18 cellular contexts compared by ENCODE assay signal in the genomic region with DNA sequence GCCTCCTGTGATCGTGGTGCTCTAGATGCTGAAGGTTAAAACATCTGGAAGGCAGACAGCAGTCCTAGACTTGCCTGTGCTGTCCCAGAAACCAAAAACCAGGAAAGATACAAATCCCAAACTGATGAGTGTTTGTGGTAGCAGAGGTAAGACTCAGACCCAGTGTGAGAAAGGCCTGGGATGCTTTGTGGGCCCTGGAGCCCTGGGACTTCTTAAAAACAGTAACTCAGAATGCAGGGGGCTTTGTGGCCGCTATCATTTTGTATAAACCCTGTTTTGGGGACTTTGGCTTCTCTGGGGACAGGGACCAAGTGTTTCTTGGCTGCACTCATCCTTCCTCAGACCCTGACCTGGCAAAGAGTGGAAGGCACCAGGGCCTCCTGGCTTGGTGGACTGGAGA.
DNase-seq lines count a peak whose midpoint lies in the region; ATAC-seq and TF ChIP-seq lines count a peak whose summit lies in the region.
"Had no signal": no experiment of that assay in that cellular context is flagged by ENCODE, and none has a peak within 500 bp of the region (broad histone marks: within the 10 kb centered on the region; RNA-seq: fewer than 3 reads in every experiment).

No MANE protein-coding gene starts in this region.

- TF ChIP-seq EP300 in SK-N-SH (IDR thresholded peaks at IDR 0.05; ENCODE audit: borderline replicate concordance in 1 of 2, low read depth in 1 of 2, low read length in 1 of 2) (no peak), sigmoid colon (IDR thresholded peaks at IDR 0.05) (no peak)

- H3K27ac ChIP-seq in SK-N-SH (ENCODE audit: low read depth in 2 of 2, low read length in 1 of 2) (peak overlapping the region in 1 of 2 experiments; percentile 71; a peak in 2 of 4 replicates), right atrium auricular region (no peak overlapping the region), sigmoid colon (no peak overlapping the region), caudate nucleus (ENCODE audit: low read depth, low read length) (no peak overlapping the region)
- H3K27ac ChIP-seq: 22Rv1, A549, C4-2B had no signal

- H4K20me1 ChIP-seq in SK-N-SH (ENCODE audit: insufficient read depth): no peaks in the 10 kb centered on the region

- H3K4me1 ChIP-seq in SK-N-SH (ENCODE audit: control insufficient read depth in 1 of 2, insufficient read depth in 2 of 2, low read depth in 1 of 2, low read length in 1 of 2) (peaks cover 0 to 62% of the 10 kb centered on the region in 2 experiments; a peak in 1 of 4 replicates), right atrium auricular region (no peaks in the 10 kb centered on the region), sigmoid colon (peaks cover 0 to 15% (median 11%) of the 10 kb centered on the region in 4 donors)
- H3K4me1 ChIP-seq: A549 had no signal

- ATAC-seq in SK-N-SH treated with all-trans-retinoic acid at 6 μM for 48 hours: no peak
- ATAC-seq: HCT116 had no signal

- H3K4me1 Mint-ChIP-seq in MCF 10A (ENCODE audit: insufficient read depth, unreplicated experiment): no peaks in the 10 kb centered on the region

- no peak overlapping the region for H3K4me3 Mint-ChIP-seq in MCF 10A (ENCODE audit: unreplicated experiment)
- H3K4me3 Mint-ChIP-seq: CD4-positive, alpha-beta memory T cell; GM23338; HFFc6 had no signal

- POLR2A ChIA-PET in SK-N-SH (lab: Yijun Ruan, JAX): no interaction called here
- POLR2A ChIA-PET in MCF 10A (lab: Yijun Ruan, JAX): no interaction called here

- no peaks in the 10 kb centered on the region for H3K79me2 ChIP-seq in SK-N-SH (ENCODE audit: insufficient read depth)

- DNase-seq in SK-N-SH (peak; percentile 23), cardiac septum (ENCODE audit: low spot score) (peak; percentile 56), right atrium auricular region (ENCODE audit: low spot score) (no peak), sigmoid colon (peak; percentile 34), caudate nucleus (lab: John Stamatoyannopoulos, UW) (no peak), MCF 10A (ENCODE audit: unreplicated experiment) (no peak)
- DNase-seq: AML-193; CD4-positive, alpha-beta memory T cell; DMS153; DMS79; GDM1; HFFc6 had no signal

- H3K4me2 ChIP-seq in SK-N-SH: no peak overlapping the region
- H3K4me2 ChIP-seq: A549, GM23338 had no signal

- no peak overlapping the region for H3K27ac Mint-ChIP-seq in MCF 10A (ENCODE audit: low read depth, unreplicated experiment)
- H3K27ac Mint-ChIP-seq: GM23338, HFFc6 had no signal

- no peaks in the 10 kb centered on the region for H3K9me3 Mint-ChIP-seq in MCF 10A (ENCODE audit: unreplicated experiment)
- H3K9me3 Mint-ChIP-seq: CD4-positive, alpha-beta memory T cell; GM23338; HFFc6 had no signal

- H3K9me2 ChIP-seq in SK-N-SH: no peaks in the 10 kb centered on the region

- WGBS in SK-N-SH (ENCODE audit: low lambda C conversion rate): 40% methylated on average over 1 of the region's 2 CpGs
- 86 to 87% methylated on average over 2 of the region's 2 CpGs for WGBS in sigmoid colon, 2 donors

- H3K9me3 ChIP-seq in SK-N-SH: no peaks in the 10 kb centered on the region
- H3K9me3 ChIP-seq in right atrium auricular region: no peaks in the 10 kb centered on the region
- no peaks in the 10 kb centered on the region for H3K9me3 ChIP-seq in sigmoid colon
- H3K9me3 ChIP-seq: A549 had no signal

- intact Hi-C loops in cardiac septum (cut with DNase I) (no loop called here), sigmoid colon (cut with DNase I) (no loop called here), MCF 10A (cut with micrococcal nuclease) (no loop called here)

- TF ChIP-seq POLR2A in sigmoid colon (IDR thresholded peaks at IDR 0.05): no peak

- peaks cover 21% of the 10 kb centered on the region for H3K27me3 Mint-ChIP-seq in MCF 10A (ENCODE audit: insufficient read depth, unreplicated experiment)

- peaks cover 9% of the 10 kb centered on the region for H3F3A ChIP-seq in SK-N-SH (replicated peaks; ENCODE audit: insufficient read depth)

- no peak for TF ChIP-seq CTCF in SK-N-SH (IDR thresholded peaks at IDR 0.05)
- TF ChIP-seq CTCF in right atrium auricular region (IDR thresholded peaks at IDR 0.05): no peak
- TF ChIP-seq CTCF in sigmoid colon (IDR thresholded peaks at IDR 0.05): no peak
- no peak for TF ChIP-seq CTCF in MCF 10A (IDR thresholded peaks at IDR 0.05; ENCODE audit: unreplicated experiment)

- BruUV-seq in MCF 10A (replicated peaks; lab: Mats Ljungman, UMichigan): no TSS peak

- no peaks in the 10 kb centered on the region for H3K36me3 ChIP-seq in SK-N-SH (replicated peaks in 1 of 2; ENCODE audit: control insufficient read depth in 1 of 2, insufficient read depth in 2 of 2, low read length in 1 of 2)
- no peaks in the 10 kb centered on the region for H3K36me3 ChIP-seq in right atrium auricular region
- H3K36me3 ChIP-seq in sigmoid colon: no peaks in the 10 kb centered on the region

- CTCF ChIA-PET in SK-N-SH (lab: Yijun Ruan, JAX) (no interaction called here), MCF 10A (lab: Yijun Ruan, JAX) (interaction anchor here (0.5 kb wide), 1 partner anchor 376 kb away, joined by 3 read pairs; no protein-coding TSS in a partner anchor)

- H3K4me3 ChIP-seq in SK-N-SH (ENCODE audit: low read depth in 2 of 2, low read length in 1 of 2): no peak overlapping the region
- H3K4me3 ChIP-seq in right atrium auricular region: no peak overlapping the region
- H3K4me3 ChIP-seq in sigmoid colon: no peak overlapping the region
- H3K4me3 ChIP-seq: A549, GM23338 had no signal

- no peak for TF ChIP-seq RAD21 in SK-N-SH (IDR thresholded peaks at IDR 0.05; ENCODE audit: low read length)

- no peak overlapping the region for H2AFZ ChIP-seq in SK-N-SH (ENCODE audit: low read depth)
- H2AFZ ChIP-seq: GM23338 had no signal

- H3K9ac ChIP-seq in SK-N-SH: no peak overlapping the region

- no peaks in the 10 kb centered on the region for H3K36me3 Mint-ChIP-seq in MCF 10A (ENCODE audit: insufficient read depth, unreplicated experiment)
- H3K36me3 Mint-ChIP-seq: CD4-positive, alpha-beta memory T cell had no signal

- no peaks in the 10 kb centered on the region for H3K27me3 ChIP-seq in SK-N-SH (ENCODE audit: insufficient read depth)
- H3K27me3 ChIP-seq in right atrium auricular region: no peaks in the 10 kb centered on the region
- no peaks in the 10 kb centered on the region for H3K27me3 ChIP-seq in sigmoid colon

TF ChIP-seq in SK-N-SH, 30 proteins besides CTCF, POLR2A, EP300 and RAD21 (continues in another document):
- TF ChIP-seq TAF1 (IDR thresholded peaks at IDR 0.05; ENCODE audit: borderline replicate concordance, low read depth, low read length): no peak
- TF ChIP-seq NRF1 (IDR thresholded peaks at IDR 0.05; ENCODE audit: low read depth, low read length): no peak
- TF ChIP-seq EZH2phosphoT487 (IDR thresholded peaks at IDR 0.05; ENCODE audit: borderline replicate concordance, low read depth): no peak
- TF ChIP-seq RCOR1 (IDR thresholded peaks at IDR 0.05; ENCODE audit: low read length): no peak
- TF ChIP-seq YY1 (IDR thresholded peaks at IDR 0.05; ENCODE audit: low read depth): no peak
- TF ChIP-seq TCF12 (IDR thresholded peaks at IDR 0.05): no peak

TF ChIP-seq in SK-N-SH treated with all-trans-retinoic acid at 6 μM for 48 hours, 23 proteins besides CTCF, POLR2A, EP300 and RAD21 (continues in another document):
- no peak for TF ChIP-seq ZNF8 (CRISPR knock-in tag; IDR thresholded peaks at IDR 0.05)
- no peak for TF ChIP-seq TOX (CRISPR knock-in tag; IDR thresholded peaks at IDR 0.05; ENCODE audit: borderline replicate concordance)
- TF ChIP-seq TCF4 (CRISPR knock-in tag; IDR thresholded peaks at IDR 0.05; ENCODE audit: borderline replicate concordance): no peak
- no peak for TF ChIP-seq ZNF565 (CRISPR knock-in tag; conservative IDR thresholded peaks at IDR 0.05; ENCODE audit: low read depth)
- no peak for TF ChIP-seq ESRRG (CRISPR knock-in tag; IDR thresholded peaks at IDR 0.05)
- TF ChIP-seq OSR1 (CRISPR knock-in tag; IDR thresholded peaks at IDR 0.05): no peak
- no peak for TF ChIP-seq BACH2 (CRISPR knock-in tag; IDR thresholded peaks at IDR 0.05; ENCODE audit: borderline replicate concordance)
- TF ChIP-seq RARB (CRISPR knock-in tag; IDR thresholded peaks at IDR 0.05): no peak
- TF ChIP-seq PATZ1 (CRISPR knock-in tag; IDR thresholded peaks at IDR 0.05; ENCODE audit: borderline replicate concordance): no peak
- TF ChIP-seq, protein P1, sequence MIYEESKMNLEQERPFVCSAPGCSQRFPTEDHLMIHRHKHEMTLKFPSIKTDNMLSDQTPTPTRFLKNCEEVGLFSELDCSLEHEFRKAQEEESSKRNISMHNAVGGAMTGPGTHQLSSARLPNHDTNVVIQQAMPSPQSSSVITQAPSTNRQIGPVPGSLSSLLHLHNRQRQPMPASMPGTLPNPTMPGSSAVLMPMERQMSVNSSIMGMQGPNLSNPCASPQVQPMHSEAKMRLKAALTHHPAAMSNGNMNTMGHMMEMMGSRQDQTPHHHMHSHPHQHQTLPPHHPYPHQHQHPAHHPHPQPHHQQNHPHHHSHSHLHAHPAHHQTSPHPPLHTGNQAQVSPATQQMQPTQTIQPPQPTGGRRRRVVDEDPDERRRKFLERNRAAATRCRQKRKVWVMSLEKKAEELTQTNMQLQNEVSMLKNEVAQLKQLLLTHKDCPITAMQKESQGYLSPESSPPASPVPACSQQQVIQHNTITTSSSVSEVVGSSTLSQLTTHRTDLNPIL (CRISPR knock-in tag; IDR thresholded peaks at IDR 0.05; ENCODE audit: low read depth): no peak

Comparison
In these comparisons a context has a peak if more than half of its experiments do, and no peak if none do; other contexts are left out.
1. DNase-seq: peak in SK-N-SH (single experiment), cardiac septum (single experiment) and sigmoid colon (single experiment); none in right atrium auricular region (single experiment), caudate nucleus (0 of 61) and MCF 10A (single experiment).